Comparison of ENCODE assay signal across 15 cellular contexts in the genomic region with DNA sequence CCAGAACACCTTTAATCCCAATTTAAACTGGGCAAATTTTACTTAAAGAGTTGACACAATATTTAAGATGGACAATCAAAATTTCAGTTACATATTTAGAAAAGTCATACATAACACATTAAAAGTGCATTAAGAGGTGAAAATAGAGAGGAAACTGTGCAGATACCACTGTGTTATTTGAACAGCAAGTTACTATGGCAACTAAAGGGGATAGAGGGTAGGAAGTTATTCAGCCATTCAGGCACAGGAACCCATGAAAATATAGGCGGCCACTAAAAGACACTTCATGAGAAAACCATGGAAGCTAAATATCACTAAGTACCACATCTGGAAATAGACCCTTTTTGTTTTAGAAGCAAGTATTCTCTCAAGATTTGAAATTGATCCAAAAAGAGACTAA.
"Had no signal": no experiment of that assay in that cellular context is flagged by ENCODE, and none has a peak within 500 bp of the region (broad histone marks: within the 10 kb centered on the region; RNA-seq: fewer than 3 reads in every experiment).

No MANE protein-coding gene starts in this region.

- DNase-seq: activated B cell treated with CpG ODN at 0.5 μM for 24 hours; activated CD4-positive, alpha-beta T cell treated with anti-CD3 and anti-CD28 coated beads for 4 hours; activated CD8-positive, alpha-beta T cell treated with anti-CD3 and anti-CD28 coated beads for 36 hours; activated naive CD4-positive, alpha-beta T cell treated with anti-CD3 and anti-CD28 coated beads for 36 hours; activated T-cell treated with anti-CD3 and anti-CD28 coated beads, Interleukin-2, amount 50 U/mL, for 24 hours; anterior cingulate cortex; caudate nucleus; gastrocnemius medialis; heart left ventricle; stimulated activated CD4-positive, alpha-beta T cell treated with anti-CD3 and anti-CD28 coated beads, Interleukin-4, amount 100 ng/mL, for 4 hours; testis had no signal

- H3K9me3 ChIP-seq: gastrocnemius medialis, heart left ventricle, testis had no signal

- H3K9ac ChIP-seq: parathyroid adenoma had no signal

- H3K27ac ChIP-seq: gastrocnemius medialis, heart left ventricle, parathyroid adenoma, testis had no signal

- H3K4me1 ChIP-seq: gastrocnemius medialis, testis had no signal

- H3K36me3 ChIP-seq: gastrocnemius medialis, heart left ventricle had no signal

- H3K4me3 ChIP-seq: gastrocnemius medialis, heart left ventricle, testis had no signal

- ATAC-seq: activated CD8-positive, alpha-beta T cell treated with anti-CD3 and anti-CD28 coated beads for 36 hours; gastrocnemius medialis; heart left ventricle; natural killer cell treated with Interleukin-12 subunit alpha and Interleukin-12 subunit beta and Interleukin-15 and Interleukin-18, amount 100 ng/mL, for 72 hours; sciatic nerve; stimulated activated memory B cell treated with anti-CD40 and anti-IgM and Interleukin-4, amounts not matched to agents 10 μg/mL and 1 μg/mL and 100 μg/mL, for 72 hours had no signal
